Comparison of ENCODE assay signal across 8 cellular contexts in genomic region chr1:234599617-234600417, GRCh38. TPM values are rescaled to one million over a fixed set of nuclear protein-coding genes. Genes with fewer than 3 reads are reported as not detected.
DNase-seq lines count a peak whose midpoint lies in the region; ATAC-seq and TF ChIP-seq lines count a peak whose summit lies in the region.

No MANE protein-coding gene starts in this region.

- peak in 1 of 2 donors; percentile 74 for TF ChIP-seq POLR2A in heart left ventricle (IDR thresholded peaks at IDR 0.05)

- H3K9me3 ChIP-seq in adipocyte (ENCODE audit: control insufficient read depth, low read length) (no peaks in the 10 kb centered on the region), heart left ventricle (no peaks in the 10 kb centered on the region)

- peaks cover 26% of the 10 kb centered on the region for H3K36me3 ChIP-seq in adipocyte (ENCODE audit: control insufficient read depth, insufficient read depth, low read length, severe bottlenecking)
- peaks cover 0 to 25% (median 7%) of the 10 kb centered on the region in 9 donors for H3K36me3 ChIP-seq in heart left ventricle

- 0 to 1% (median 0%) methylated on average over 53 to 87 of the region's 87 CpGs for WGBS in heart left ventricle, 4 donors

- intact Hi-C loops in heart left ventricle (cut with DNase I) = loop anchor here (1.0 to 10.0 kb wide), 22 partner anchors 13 to 487 kb away; no protein-coding TSS in a partner anchor

- TF ChIP-seq CTCF in GM13976 (IDR thresholded peaks at IDR 0.05; ENCODE audit: borderline replicate concordance, control extremely low read depth, extremely low read depth, insufficient read depth, missing control alignments) = no peak
- peak in 1 of 12 donors; percentile 10 for TF ChIP-seq CTCF in heart left ventricle (IDR thresholded peaks at IDR 0.05)

- H3K4me1 ChIP-seq in adipocyte (ENCODE audit: control insufficient read depth, insufficient read depth, low read length) (peaks cover 60% of the 10 kb centered on the region), heart left ventricle (peaks cover 29 to 66% (median 50%) of the 10 kb centered on the region in 12 donors)

- no peaks in the 10 kb centered on the region for H3K27me3 ChIP-seq in adipocyte (replicated peaks; ENCODE audit: control insufficient read depth, insufficient read depth, low read length)
- H3K27me3 ChIP-seq in heart left ventricle = no peaks in the 10 kb centered on the region

- peak; percentile 65 for ATAC-seq in HG02610 (IDR thresholded peaks at IDR 0.05; ENCODE audit: unreplicated experiment)
- peak; percentile 77 to 95 (median 88) for ATAC-seq in heart left ventricle

- peak; percentile 85 for DNase-seq in GM13976 (ENCODE audit: low spot score)
- DNase-seq in NCI-H1048 (lab: John Stamatoyannopoulos, UW) = peak; percentile 75
- peak; percentile 96 for DNase-seq in SW480 (ENCODE audit: low spot score)
- peak; percentile 93 for DNase-seq in adipocyte (ENCODE audit: low read depth)
- peak; percentile 91 to 96 (median 94) for DNase-seq in heart left ventricle
- DNase-seq in pons (ENCODE audit: low spot score) = peak; percentile 85
- no peak for DNase-seq in middle frontal gyrus (ENCODE audit: extremely low spot score, low spot score)

- in situ Hi-C loops in GM13976 (cut with MboI; ENCODE audit: low sequenced_read_pairs, unreplicated experiment) = loop anchor here (5.0 to 25.0 kb wide), 4 partner anchors 103 to 482 kb away; no protein-coding TSS in a partner anchor

- peak overlapping the region; percentile 88 to 100 (median 99) for H3K27ac ChIP-seq in heart left ventricle

- H3K4me3 ChIP-seq in adipocyte (ENCODE audit: low read length) (peak overlapping the region; percentile 82), heart left ventricle (peak overlapping the region in 11 of 12 donors; percentile 29 to 86 (median 51))

- H3K9ac ChIP-seq in adipocyte (ENCODE audit: low read length) = peak overlapping the region; percentile 96

RNA-seq across cellular contexts. Expression of gene IRF2BP2, which starts 10.2 kb away (rescaled TPM):
- total RNA-seq in heart left ventricle = 100 to 1,000 TPM in 4 of 9 donors, 10 to 100 TPM in 5; 76.7 to 126 (median 81.3) TPM
- 10 to 100 TPM; 36.1 to 77.4 TPM for polyA plus RNA-seq in heart left ventricle
